14 cellular contexts compared by ENCODE assay signal in the genomic region with DNA sequence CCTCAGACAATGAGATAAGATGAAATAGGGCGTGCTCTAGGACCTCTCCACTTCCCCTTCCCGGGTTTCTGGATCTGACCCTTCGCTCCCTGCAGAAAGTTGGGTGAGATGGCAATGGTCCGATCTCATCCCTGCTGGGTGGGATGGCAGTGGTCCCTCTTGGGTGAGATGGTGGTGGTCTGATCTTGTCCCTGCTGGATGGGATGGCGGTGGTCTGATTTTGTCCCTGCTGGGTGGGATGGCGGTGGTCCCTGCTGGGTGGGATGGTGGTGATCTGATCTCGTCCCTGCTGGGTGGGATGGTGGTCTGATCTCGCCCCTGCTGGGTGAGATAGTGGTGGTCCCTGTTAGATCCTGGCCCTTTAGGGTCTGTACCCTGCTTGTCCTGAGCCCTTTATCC. TPM values are rescaled to one million over a fixed set of nuclear protein-coding genes. Genes with fewer than 3 reads are reported as not detected.
DNase-seq lines count a peak whose midpoint lies in the region; ATAC-seq and TF ChIP-seq lines count a peak whose summit lies in the region.
"Had no signal": no experiment of that assay in that cellular context is flagged by ENCODE, and none has a peak within 500 bp of the region (broad histone marks: within the 10 kb centered on the region; RNA-seq: fewer than 3 reads in every experiment).

No MANE protein-coding gene starts in this region.

- H3K9me3 ChIP-seq in Caco-2, result no peaks in the 10 kb centered on the region
- no peaks in the 10 kb centered on the region for H3K9me3 ChIP-seq in MM.1S (replicated peaks; ENCODE audit: insufficient read depth, low read length)
- H3K9me3 ChIP-seq: BE2C had no signal

- H3K27me3 Mint-ChIP-seq in Caco-2 (ENCODE audit: insufficient read depth, unreplicated experiment), result no peaks in the 10 kb centered on the region
- peaks cover 3% of the 10 kb centered on the region for H3K27me3 Mint-ChIP-seq in T-helper 2 cell treated with Interferon-gamma antibody and Interleukin-4, amounts not matched to agents 5 μg/mL and 100 μg/mL, for 36 hours (ENCODE audit: low read depth)

- H3K36me3 ChIP-seq in Caco-2 (ENCODE audit: control insufficient read depth, insufficient read depth, low read length), result peaks cover 6% of the 10 kb centered on the region
- H3K36me3 ChIP-seq in MM.1S (replicated peaks; ENCODE audit: insufficient read depth, low read length), result no peaks in the 10 kb centered on the region
- H3K36me3 ChIP-seq: BE2C had no signal

- no peaks in the 10 kb centered on the region for H3K27me3 ChIP-seq in Caco-2 (replicated peaks; ENCODE audit: control insufficient read depth, insufficient read depth, low read length)
- H3K27me3 ChIP-seq in MM.1S (replicated peaks; ENCODE audit: insufficient read depth, low read length), result no peaks in the 10 kb centered on the region
- H3K27me3 ChIP-seq: BE2C, dorsolateral prefrontal cortex had no signal

- no peak overlapping the region for H2AFZ ChIP-seq in MM.1S (ENCODE audit: low read length)

- peak overlapping the region; percentile 58 for H3K4me3 Mint-ChIP-seq in Caco-2 (ENCODE audit: unreplicated experiment)
- no peak overlapping the region for H3K4me3 Mint-ChIP-seq in T-helper 2 cell treated with Interferon-gamma antibody and Interleukin-4, amounts not matched to agents 5 μg/mL and 100 μg/mL, for 36 hours
- H3K4me3 Mint-ChIP-seq: activated T-cell treated with anti-CD3 and anti-CD28 coated beads, Interleukin-2, amount 50 U/mL, for 4 hours had no signal

- peaks cover 56% of the 10 kb centered on the region for H3K36me3 Mint-ChIP-seq in Caco-2 (ENCODE audit: insufficient read depth, unreplicated experiment)
- no peaks in the 10 kb centered on the region for H3K36me3 Mint-ChIP-seq in T-helper 2 cell treated with Interferon-gamma antibody and Interleukin-4, amounts not matched to agents 5 μg/mL and 100 μg/mL, for 36 hours (ENCODE audit: low read depth)

- no TSS peak for BruUV-seq in Caco-2 (replicated peaks; lab: Mats Ljungman, UMichigan)

- no peak for DNase-seq in Caco-2
- no peak for DNase-seq in MM.1S
- DNase-seq in omental fat pad (ENCODE audit: low spot score), result no peak
- no peak for DNase-seq in activated naive CD4-positive, alpha-beta T cell (lab: John Stamatoyannopoulos, UW)
- DNase-seq in iPS-NIHi11 (ENCODE audit: low spot score), result no peak
- DNase-seq in T-helper 2 cell treated with Interferon-gamma antibody and Interleukin-4, amounts not matched to agents 5 μg/mL and 100 μg/mL, for 36 hours (ENCODE audit: low spot score), result no peak
- DNase-seq: activated CD4-positive, alpha-beta T cell treated with anti-CD3 and anti-CD28 coated beads for 1 hour; activated T-cell treated with anti-CD3 and anti-CD28 coated beads, Interleukin-2, amount 50 U/mL, for 4 hours; BE2C; dorsolateral prefrontal cortex; foreskin melanocyte had no signal

- H3K4me3 ChIP-seq in Caco-2 (ENCODE audit: low read depth, low read length) (peak overlapping the region; percentile 30), MM.1S (ENCODE audit: low read length) (peak overlapping the region; percentile 45)
- H3K4me3 ChIP-seq: dorsolateral prefrontal cortex had no signal

- POLR2A ChIA-PET in Caco-2 (lab: Charles Lee), result interaction anchor here (0.6 to 1.8 kb wide), 9 partner anchors 12 to 367 kb away, joined by 3 to 22 read pairs (median 7); a partner anchor contains a TSS

- ATAC-seq in esophagus mucosa (peak; percentile 1), omental fat pad (ENCODE audit: low FRiP score) (peak; percentile 8), GM18858 (IDR thresholded peaks at IDR 0.05; ENCODE audit: unreplicated experiment) (no peak)
- ATAC-seq: activated T-cell treated with anti-CD3 and anti-CD28 coated beads, Interleukin-2, amount 50 U/mL, for 4 hours had no signal

- H3F3A ChIP-seq in MM.1S (ENCODE audit: insufficient read depth, low read length), result peaks cover 51% of the 10 kb centered on the region

- H3K9me2 ChIP-seq in MM.1S (replicated peaks; ENCODE audit: insufficient read depth, low read length), result no peaks in the 10 kb centered on the region

- peak overlapping the region; percentile 92 for H3K27ac Mint-ChIP-seq in Caco-2 (ENCODE audit: unreplicated experiment)
- H3K27ac Mint-ChIP-seq in T-helper 2 cell treated with Interferon-gamma antibody and Interleukin-4, amounts not matched to agents 5 μg/mL and 100 μg/mL, for 36 hours, result no peak overlapping the region

- H3K4me1 ChIP-seq in Caco-2 (peaks cover 56% of the 10 kb centered on the region), MM.1S (ENCODE audit: low read length) (peaks cover 55% of the 10 kb centered on the region)
- H3K4me1 ChIP-seq: BE2C had no signal

- no peaks in the 10 kb centered on the region for H4K20me1 ChIP-seq in MM.1S (ENCODE audit: insufficient read depth, low read length)

- CTCF ChIA-PET in Caco-2 (lab: Charles Lee), result interaction anchor here (0.6 to 1.6 kb wide), 7 partner anchors 13 to 735 kb away, joined by 3 to 45 read pairs (median 6); a partner anchor contains a TSS

- TF ChIP-seq CTCF in Caco-2 (IDR thresholded peaks at IDR 0.05; ENCODE audit: insufficient read depth in 1 of 2, low read depth in 1 of 2, low read length in 1 of 2, severe bottlenecking in 1 of 2, unreplicated experiment in 1 of 2) (no peak), MM.1S (IDR thresholded peaks at IDR 0.05; ENCODE audit: low read length) (no peak), omental fat pad (IDR thresholded peaks at IDR 0.05) (no peak)

- H3K27ac ChIP-seq in MM.1S (ENCODE audit: low read length), result peak overlapping the region; percentile 95

- peaks cover 92% of the 10 kb centered on the region for H3K79me2 ChIP-seq in MM.1S (ENCODE audit: low read length)

- H3K4me1 Mint-ChIP-seq in Caco-2 (ENCODE audit: low read depth, unreplicated experiment), result peaks cover 56% of the 10 kb centered on the region
- no peaks in the 10 kb centered on the region for H3K4me1 Mint-ChIP-seq in T-helper 2 cell treated with Interferon-gamma antibody and Interleukin-4, amounts not matched to agents 5 μg/mL and 100 μg/mL, for 36 hours (ENCODE audit: low read depth)

- peaks cover 9% of the 10 kb centered on the region for H3K9me3 Mint-ChIP-seq in Caco-2 (ENCODE audit: unreplicated experiment)
- no peaks in the 10 kb centered on the region for H3K9me3 Mint-ChIP-seq in T-helper 2 cell treated with Interferon-gamma antibody and Interleukin-4, amounts not matched to agents 5 μg/mL and 100 μg/mL, for 36 hours
- H3K9me3 Mint-ChIP-seq: activated T-cell treated with anti-CD3 and anti-CD28 coated beads, Interleukin-2, amount 50 U/mL, for 4 hours had no signal

- intact Hi-C loops in Caco-2 (cut with micrococcal nuclease; ENCODE audit: unreplicated experiment), result loop anchor here (1.0 kb wide), 6 partner anchors 21 to 258 kb away; no protein-coding TSS in a partner anchor

- H3K4me2 ChIP-seq in MM.1S (ENCODE audit: low read depth, low read length), result peak overlapping the region; percentile 93

- H3K9ac ChIP-seq in MM.1S (ENCODE audit: low read length), result peak overlapping the region; percentile 61

RNA-seq across cellular contexts. Expression of a gene that starts 21.3 kb away (rescaled TPM):
- total RNA-seq in Caco-2 (2022), result 298 and 304 TPM in 2 replicates
- total RNA-seq in esophagus mucosa, result 121 TPM
- total RNA-seq in omental fat pad, result 10 to 100 TPM in 2 of 4 donors, 1 to 10 TPM in 2; 4.4 to 49.1 (median 10.8) TPM
- total RNA-seq: IMR-90 had no signal
